ENCODE assay signal across 25 cellular contexts in genomic region chr3:7074217-7074616, GRCh38.
"Had no signal": no experiment of that assay in that cellular context is flagged by ENCODE, and none has a peak within 500 bp of the region (broad histone marks: within the 10 kb centered on the region; RNA-seq: fewer than 3 reads in every experiment).

No MANE protein-coding gene starts in this region.

- H3K27me3 ChIP-seq: gastroesophageal sphincter, heart right ventricle, testis, vagina had no signal

- H3K4me3 ChIP-seq: gastroesophageal sphincter, heart right ventricle, lower lobe of right lung, testis, vagina had no signal

- H3K4me1 ChIP-seq: gastroesophageal sphincter, heart right ventricle, lower lobe of right lung, testis, vagina had no signal

- DNase-seq: activated B cell treated with CpG ODN at 0.5 μM for 24 hours; activated CD4-positive, alpha-beta T cell treated with anti-CD3 and anti-CD28 coated beads for 36 hours; activated CD4-positive, alpha-beta T cell treated with anti-CD3 and anti-CD28 coated beads, Interleukin-2, amount 50 U/mL, for 48 hours; activated effector memory CD4-positive, alpha-beta T cell treated with Interleukin-2 at 50 U/mL for 16 hours; activated naive CD4-positive, alpha-beta T cell treated with anti-CD3 and anti-CD28 coated beads for 36 hours; activated naive CD8-positive, alpha-beta T cell treated with anti-CD3 and anti-CD28 coated beads, Interleukin-2, amount 10 ng/mL, durations not matched to agents 7 days and 5 days; activated T-cell treated with anti-CD3 and anti-CD28 coated beads, Interleukin-2, amount 50 U/mL, for 72 hours; cerebellar nuclear complex; cortex of kidney; heart right ventricle; lower lobe of right lung; naive B cell; posterior cingulate gyrus; small intestine; stimulated activated CD8-positive, alpha-beta memory T cell treated with anti-CD3 and anti-CD28 coated beads, Interleukin-4, amount 100 ng/mL, for 48 hours; stimulated activated naive B cell treated with anti-CD40 and anti-IgM and Interleukin-4, amounts not matched to agents 10 μg/mL and 1 μg/mL and 100 μg/mL, for 72 hours; testis; trophoblast cell had no signal

- FAIRE-seq: keratinocyte, small intestine, TTC549 had no signal

- H3K9me3 ChIP-seq: gastroesophageal sphincter, lower lobe of right lung, testis, vagina had no signal

- ATAC-seq: activated CD4-positive, alpha-beta T cell treated with anti-CD3 and anti-CD28 coated beads for 36 hours; activated T-cell treated with anti-CD3 and anti-CD28 coated beads, Interleukin-2, amount 50 U/mL, for 72 hours; gastroesophageal sphincter; heart right ventricle; left lobe of liver; lower lobe of right lung; sciatic nerve; stimulated activated naive B cell treated with anti-CD40 and anti-IgM and Interleukin-4, amounts not matched to agents 10 μg/mL and 1 μg/mL and 100 μg/mL, for 72 hours had no signal

- H3K27ac ChIP-seq: epithelial cell of prostate, gastroesophageal sphincter, heart right ventricle, lower lobe of right lung, testis, vagina had no signal

- H3K36me3 ChIP-seq: gastroesophageal sphincter, heart right ventricle, lower lobe of right lung, vagina had no signal
